Comparison of ENCODE assay signal across 2 cellular contexts in genomic region chrX:109839694-109840358, GRCh38.
TF ChIP-seq lines count a peak whose summit lies in the region.

No MANE protein-coding gene starts in this region.

TF ChIP-seq in IMR-90, 13 proteins besides CTCF, POLR2A, EP300 and RAD21 (continued from another document):
- TF ChIP-seq NFE2L2 (IDR thresholded peaks at IDR 0.05; ENCODE audit: low read depth, low read length) (no peak), MAZ (IDR thresholded peaks at IDR 0.05; ENCODE audit: borderline replicate concordance, low read depth, low read length) (no peak), USF2 (IDR thresholded peaks at IDR 0.05; ENCODE audit: low read depth, low read length) (no peak), ELK1 (IDR thresholded peaks at IDR 0.05; ENCODE audit: borderline replicate concordance, low read depth, low read length) (no peak), SMC3 (IDR thresholded peaks at IDR 0.05; ENCODE audit: low read depth, low read length) (no peak), CEBPB (IDR thresholded peaks at IDR 0.05; ENCODE audit: low read depth, low read length) (no peak), CHD1 (IDR thresholded peaks at IDR 0.05; ENCODE audit: low read depth, low read length) (no peak), MAFK (IDR thresholded peaks at IDR 0.05; ENCODE audit: low read depth, low read length) (no peak), RCOR1 (IDR thresholded peaks at IDR 0.05; ENCODE audit: insufficient replicate concordance, low read length) (no peak), RFX5 (IDR thresholded peaks at IDR 0.05; ENCODE audit: low read depth, low read length) (no peak), FOS (IDR thresholded peaks at IDR 0.05; ENCODE audit: low read depth, low read length) (no peak), MXI1 (IDR thresholded peaks at IDR 0.05; ENCODE audit: borderline replicate concordance, low read depth, low read length) (no peak)

TF ChIP-seq in K562, 482 proteins besides CTCF, POLR2A, EP300 and RAD21 (continued from another document):
- TF ChIP-seq TAF1 (IDR thresholded peaks at IDR 0.05; ENCODE audit: control insufficient read depth, extremely low read depth, insufficient read depth, low read length, severe bottlenecking) (peak; percentile 9), PHF8 (IDR thresholded peaks at IDR 0.05; ENCODE audit: borderline replicate concordance, low read length) (peak; percentile 21; the same call in 1 of the 2 replicates), UBTF (IDR thresholded peaks at IDR 0.05; ENCODE audit: borderline replicate concordance in 1 of 2, low read depth in 2 of 2, low read length in 2 of 2) (no peak), NRF1 (conservative IDR thresholded peaks at IDR 0.05 in 1 of 2, IDR thresholded peaks at IDR 0.05 in 1 of 2) (peak in 1 of 2 experiments; percentile 27; a peak in 1 of 4 replicates), MTA2 (IDR thresholded peaks at IDR 0.05; ENCODE audit: low read depth) (no peak), KDM1A (IDR thresholded peaks at IDR 0.05) (no peak), ZZZ3 (IDR thresholded peaks at IDR 0.05) (no peak), ZNF75A (CRISPR knock-in tag; IDR thresholded peaks at IDR 0.05) (no peak), PML (IDR thresholded peaks at IDR 0.05; ENCODE audit: low read length) (no peak), PATZ1 (CRISPR knock-in tag; IDR thresholded peaks at IDR 0.05; ENCODE audit: borderline replicate concordance) (no peak), TEAD1 (CRISPR knock-in tag; IDR thresholded peaks at IDR 0.05) (peak in 1 of 2 experiments; percentile 43; a peak in 1 of 4 replicates), ZBTB7A (IDR thresholded peaks at IDR 0.05; ENCODE audit: borderline replicate concordance, control insufficient read depth, low read depth, low read length) (no peak), GTF2E2 (tag; IDR thresholded peaks at IDR 0.05) (peak; percentile 80; the same call in 1 of the 2 replicates), SMARCB1 (IDR thresholded peaks at IDR 0.05; ENCODE audit: insufficient read length, low read depth) (no peak), ZNF263 (CRISPR knock-in tag; IDR thresholded peaks at IDR 0.05; ENCODE audit: borderline replicate concordance) (no peak), AFF4 (CRISPR knock-in tag; IDR thresholded peaks at IDR 0.05) (0 out of 2 replicates have a peak, but pooled peaks have one; percentile 19), SNIP1 (IDR thresholded peaks at IDR 0.05; ENCODE audit: low read depth) (no peak), JUND (IDR thresholded peaks at IDR 0.05; ENCODE audit: borderline replicate concordance, low read depth, low read length) (0 out of 2 replicates have a peak, but pooled peaks have one; percentile 6), JUND (tag; IDR thresholded peaks at IDR 0.05; ENCODE audit: borderline replicate concordance, low read depth, low read length) (no peak), ASH1L (IDR thresholded peaks at IDR 0.05; ENCODE audit: borderline replicate concordance, low read depth, partially characterized antibody) (no peak), NFRKB (IDR thresholded peaks at IDR 0.05; ENCODE audit: low read depth) (no peak), CBX8 (IDR thresholded peaks at IDR 0.05; ENCODE audit: borderline replicate concordance, extremely low read depth, low read depth, low read length, poor library complexity, severe bottlenecking) (no peak), SREBF1 (IDR thresholded peaks at IDR 0.05; ENCODE audit: borderline replicate concordance, low read depth, low read length) (no peak), KHSRP (IDR thresholded peaks at IDR 0.05) (no peak), PHB2 (IDR thresholded peaks at IDR 0.05; ENCODE audit: low read depth) (no peak), MYC (IDR thresholded peaks at IDR 0.05; ENCODE audit: low read depth, low read length) (no peak), MYC (CRISPR knock-in tag; IDR thresholded peaks at IDR 0.05; ENCODE audit: borderline replicate concordance, low read depth) (no peak), ARID2 (IDR thresholded peaks at IDR 0.05) (no peak), KDM5B (IDR thresholded peaks at IDR 0.05; ENCODE audit: insufficient replicate concordance, low read depth, low read length) (peak; percentile 46), SPI1 (IDR thresholded peaks at IDR 0.05; ENCODE audit: borderline replicate concordance, low read depth, low read length) (no peak), ZFX (CRISPR knock-in tag; IDR thresholded peaks at IDR 0.05) (peak; percentile 76), ZNF445 (CRISPR knock-in tag; IDR thresholded peaks at IDR 0.05; ENCODE audit: low read depth) (no peak)
- TF ChIP-seq, protein P1, sequence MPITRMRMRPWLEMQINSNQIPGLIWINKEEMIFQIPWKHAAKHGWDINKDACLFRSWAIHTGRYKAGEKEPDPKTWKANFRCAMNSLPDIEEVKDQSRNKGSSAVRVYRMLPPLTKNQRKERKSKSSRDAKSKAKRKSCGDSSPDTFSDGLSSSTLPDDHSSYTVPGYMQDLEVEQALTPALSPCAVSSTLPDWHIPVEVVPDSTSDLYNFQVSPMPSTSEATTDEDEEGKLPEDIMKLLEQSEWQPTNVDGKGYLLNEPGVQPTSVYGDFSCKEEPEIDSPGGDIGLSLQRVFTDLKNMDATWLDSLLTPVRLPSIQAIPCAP (CRISPR knock-in tag; IDR thresholded peaks at IDR 0.05; ENCODE audit: borderline replicate concordance) = no peak
- TF ChIP-seq, protein P2, sequence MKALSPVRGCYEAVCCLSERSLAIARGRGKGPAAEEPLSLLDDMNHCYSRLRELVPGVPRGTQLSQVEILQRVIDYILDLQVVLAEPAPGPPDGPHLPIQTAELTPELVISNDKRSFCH (CRISPR knock-in tag; IDR thresholded peaks at IDR 0.05) = no peak
- TF ChIP-seq, protein P2 (tag; IDR thresholded peaks at IDR 0.05) = no peak; the same call in 1 of the 2 replicates
